9 cellular contexts compared by ENCODE assay signal in the genomic region with DNA sequence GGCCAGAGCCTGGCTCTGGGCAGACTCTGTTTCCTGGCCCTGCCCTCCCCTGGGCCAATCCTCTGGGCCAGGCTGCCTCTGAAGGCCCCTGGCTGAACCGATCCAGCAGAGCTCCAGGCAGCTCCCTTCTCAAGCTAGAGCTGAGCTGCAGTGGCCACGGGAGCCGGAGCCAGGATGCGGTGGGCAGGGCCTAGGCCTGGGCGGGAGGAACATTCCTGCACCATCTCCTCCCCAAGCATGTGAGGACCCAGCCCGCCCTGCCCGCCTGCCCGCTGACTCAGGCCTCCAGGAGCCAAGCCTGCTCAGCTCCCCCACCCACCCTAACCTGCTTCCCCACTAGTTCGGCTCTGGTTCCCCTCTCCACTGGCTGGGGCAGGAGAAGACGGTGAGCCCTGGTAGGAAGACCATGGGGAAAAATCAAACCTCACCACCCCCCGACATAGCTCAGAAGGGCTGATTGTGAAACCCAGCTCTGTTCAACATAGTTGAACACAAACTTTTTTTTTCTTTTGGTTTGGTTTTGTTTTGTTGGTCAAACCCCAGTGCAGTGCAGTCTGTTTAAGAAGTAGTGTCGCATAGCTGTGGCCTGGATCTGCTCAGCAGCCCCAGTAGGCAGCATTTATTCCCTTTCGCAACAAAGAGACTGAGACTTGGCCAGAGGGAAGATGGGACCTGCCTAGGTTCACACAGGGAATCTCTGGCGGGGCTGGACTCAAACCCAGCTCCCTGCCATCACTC. TPM values are rescaled to one million over a fixed set of nuclear protein-coding genes. Genes with fewer than 3 reads are reported as not detected.
A peak's percentile ranks its signal among the peaks of the same experiment; 100 is the strongest.
DNase-seq lines count a peak whose midpoint lies in the region; ATAC-seq and TF ChIP-seq lines count a peak whose summit lies in the region.
"Had no signal": no experiment of that assay in that cellular context is flagged by ENCODE, and none has a peak within 500 bp of the region (broad histone marks: within the 10 kb centered on the region; RNA-seq: fewer than 3 reads in every experiment).

No MANE protein-coding gene starts in this region.

- peaks cover 0 to 6% of the 10 kb centered on the region in 2 donors for H3K36me3 ChIP-seq in aorta (ENCODE audit: control insufficient read depth in 1 of 2, insufficient read depth in 2 of 2, low read length in 1 of 2)

- H3K27me3 ChIP-seq in aorta (ENCODE audit: control insufficient read depth in 1 of 2, insufficient read depth in 2 of 2, low read length in 1 of 2): no peaks in the 10 kb centered on the region

- no peak overlapping the region for H3K4me3 Mint-ChIP-seq in mesothelial cell of epicardium
- H3K4me3 Mint-ChIP-seq: activated B cell treated with CpG ODN at 0.5 μM for 24 hours, natural killer cell had no signal

- no peak overlapping the region for H3K4me3 ChIP-seq in aorta (ENCODE audit: low read length in 2 of 2)

- intact Hi-C loops in aorta (cut with DNase I): loop anchor here in 1 of 2 donors (2.0 kb wide), 1 partner anchor 14 kb away; the partner anchor contains the start of gene SNX33

- WGBS in aorta, 2 donors: 7 to 10% methylated on average over 13 to 14 of the region's 14 CpGs

- DNase-seq in NCI-H226 (peak; percentile 99), epidermal melanocyte (ENCODE audit: insufficient read length, low spot score) (peak; percentile 95), mesothelial cell of epicardium (ENCODE audit: low spot score in 2 of 2, unreplicated experiment in 2 of 2) (peak; percentile 51 to 74), aorta (peak; percentile 96 to 98), NCI-H526 (lab: John Stamatoyannopoulos, UW) (no peak), OCI-M2 (lab: John Stamatoyannopoulos, UW; ENCODE audit: unreplicated experiment) (no peak)
- no peak for DNase-seq in activated CD4-positive, alpha-beta T cell treated with anti-CD3 and anti-CD28 coated beads for 1 hour
- DNase-seq: activated B cell treated with CpG ODN at 0.5 μM for 24 hours, natural killer cell had no signal

- no peaks in the 10 kb centered on the region for H3K27me3 Mint-ChIP-seq in mesothelial cell of epicardium (ENCODE audit: low read depth)

- H3K4me1 ChIP-seq in aorta (ENCODE audit: control insufficient read depth in 1 of 2, insufficient read depth in 2 of 2, low read length in 2 of 2): peaks cover 0 to 6% of the 10 kb centered on the region in 2 donors

- H3K27ac Mint-ChIP-seq in mesothelial cell of epicardium: peak overlapping the region; percentile 92
- H3K27ac Mint-ChIP-seq: activated B cell treated with CpG ODN at 0.5 μM for 24 hours, natural killer cell had no signal

- ATAC-seq in aorta (ENCODE audit: low FRiP score): peak; percentile 93
- ATAC-seq: natural killer cell had no signal

- TF ChIP-seq CTCF in mesothelial cell of epicardium (IDR thresholded peaks at IDR 0.05; ENCODE audit: unreplicated experiment): no peak

- H3K9me3 Mint-ChIP-seq in mesothelial cell of epicardium: no peaks in the 10 kb centered on the region
- H3K9me3 Mint-ChIP-seq: activated B cell treated with CpG ODN at 0.5 μM for 24 hours, natural killer cell had no signal

- H3K27ac ChIP-seq in aorta (ENCODE audit: low read depth in 1 of 2, low read length in 2 of 2): peak overlapping the region; percentile 65 to 98

- no peaks in the 10 kb centered on the region for H3K36me3 Mint-ChIP-seq in mesothelial cell of epicardium
- H3K36me3 Mint-ChIP-seq: natural killer cell had no signal

- H3K9me3 ChIP-seq in aorta (ENCODE audit: control insufficient read depth, low read length): no peaks in the 10 kb centered on the region

- H3K4me1 Mint-ChIP-seq in mesothelial cell of epicardium: peaks cover 16% of the 10 kb centered on the region
- H3K4me1 Mint-ChIP-seq: activated B cell treated with CpG ODN at 0.5 μM for 24 hours had no signal

RNA-seq across cellular contexts. Expression of gene SNX33, which starts 13.5 kb away (rescaled TPM):
- total RNA-seq in mesothelial cell of epicardium: 22.1 to 23.3 TPM (median 22.8 TPM) in 3 replicates
- 10 to 100 TPM; 30.9 to 59.5 TPM for total RNA-seq in aorta
- polyA plus RNA-seq in aorta: 10 to 100 TPM in 1 of 2 donors, 1 to 10 TPM in 1; 6.3 to 26.7 TPM

RNA-seq across cellular contexts. Expression of gene IMP3, which starts 21.2 kb away (rescaled TPM):
- total RNA-seq in mesothelial cell of epicardium (38.6 to 43.6 TPM (median 39.0 TPM) in 3 replicates), aorta (10 to 100 TPM; 35.2 to 46.1 TPM)
- 10 to 100 TPM; 38.7 to 47.0 TPM for polyA plus RNA-seq in aorta

RNA-seq across cellular contexts. Expression of gene SNUPN, which starts 35.7 kb away (rescaled TPM):
- total RNA-seq in mesothelial cell of epicardium (19.4 to 23.5 TPM (median 23.0 TPM) in 3 replicates), aorta (10 to 100 TPM; 16.3 to 20.9 TPM)
- polyA plus RNA-seq in aorta: 10 to 100 TPM; 17.9 to 18.7 TPM

RNA-seq across cellular contexts. Expression of gene CSPG4, which starts 51.4 kb away (rescaled TPM):
- 11.3 to 11.8 TPM (median 11.4 TPM) in 3 replicates for total RNA-seq in mesothelial cell of epicardium
- total RNA-seq in aorta: 100 to 1,000 TPM in 1 of 2 donors, 10 to 100 TPM in 1; 86.8 to 160 TPM
- polyA plus RNA-seq in aorta: 10 to 100 TPM; 10.6 to 45.1 TPM
- total RNA-seq: activated B cell treated with CpG ODN at 0.5 μM for 24 hours had no signal

Comparison
In these comparisons a context has a peak if more than half of its experiments do, and no peak if none do; other contexts are left out.
1. DNase-seq: peak in NCI-H226 (single experiment), epidermal melanocyte (single experiment), mesothelial cell of epicardium (2 of 2) and aorta (2 of 2); none in NCI-H526 (0 of 2), activated CD4-positive, alpha-beta T cell treated with anti-CD3 and anti-CD28 coated beads for 1 hour (single experiment) and OCI-M2 (single experiment).